In genomic region chr20:33012327-33013189, GRCh38 we compare ENCODE assay signal across 32 cellular contexts. TPM values are rescaled to one million over a fixed set of nuclear protein-coding genes. Genes with fewer than 3 reads are reported as not detected.
DNase-seq lines count a peak whose midpoint lies in the region; ATAC-seq, FAIRE-seq and TF ChIP-seq lines count a peak whose summit lies in the region.
"Had no signal": no experiment of that assay in that cellular context is flagged by ENCODE, and none has a peak within 500 bp of the region (broad histone marks: within the 10 kb centered on the region; RNA-seq: fewer than 3 reads in every experiment).

No MANE protein-coding gene starts in this region.

- H3K79me1 ChIP-seq in neuronal stem cell (ENCODE audit: low read depth, low read length), result peaks cover 2% of the 10 kb centered on the region

- H3K9me3 ChIP-seq in HepG2 (ENCODE audit: low read length) (no peaks in the 10 kb centered on the region), right lobe of liver (no peaks in the 10 kb centered on the region), neuronal stem cell (replicated peaks in 1 of 2; ENCODE audit: control insufficient read depth in 2 of 2, insufficient read depth in 1 of 2, low read depth in 1 of 2, low read length in 2 of 2) (no peaks in the 10 kb centered on the region), thyroid gland (no peaks in the 10 kb centered on the region)
- H3K9me3 ChIP-seq: BE2C, BLaER1 had no signal

- H3K4me1 ChIP-seq in HepG2 (ENCODE audit: insufficient read depth, low read length), result peaks cover 57% of the 10 kb centered on the region
- H3K4me1 ChIP-seq in right lobe of liver, result peaks cover 0 to 3% (median 0%) of the 10 kb centered on the region in 4 donors
- peaks cover 11 to 12% of the 10 kb centered on the region in 2 donors for H3K4me1 ChIP-seq in neuronal stem cell (ENCODE audit: control insufficient read depth in 2 of 2, insufficient read depth in 1 of 2, low read depth in 1 of 2, low read length in 2 of 2)
- peaks cover 5 to 14% of the 10 kb centered on the region in 2 donors for H3K4me1 ChIP-seq in thyroid gland
- H3K4me1 ChIP-seq: BE2C had no signal

- WGBS in HepG2 (ENCODE audit: low lambda C conversion rate), result 95% methylated on average over 15 of the region's 15 CpGs
- WGBS in right lobe of liver (ENCODE audit: insufficient coverage, low coverage, low lambda C conversion rate, missing lambda C conversion rate), result 80% methylated on average over 12 of the region's 15 CpGs
- no CpG with 5 or more reads among the region's 15 CpGs for WGBS in neuronal stem cell (ENCODE audit: extremely low coverage in 2 of 2, insufficient read length in 2 of 2, insufficient replicate concordance in 1 of 2), 2 donors
- WGBS in thyroid gland, 2 donors, result 89 to 91% methylated on average over 15 of the region's 15 CpGs

- in situ Hi-C loops in HepG2 (cut with HindIII; ENCODE audit: extremely low pct_ligation_motif_present, low pct_unique_long_range_greater_than_20kb), result no loop called here

- no peak overlapping the region for H2BK15ac ChIP-seq in neuronal stem cell (ENCODE audit: low read length)

- peaks cover 36% of the 10 kb centered on the region for H3K79me2 ChIP-seq in HepG2 (ENCODE audit: insufficient read depth, low read length)

- TF ChIP-seq CTCF in HepG2 (CRISPR knock-in tag; IDR thresholded peaks at IDR 0.05) (no peak), right lobe of liver (IDR thresholded peaks at IDR 0.05) (no peak), thyroid gland (IDR thresholded peaks at IDR 0.05) (no peak)

- DNase-seq in HepG2 (ENCODE audit: low spot score), result no peak
- DNase-seq in right lobe of liver, result no peak
- DNase-seq in neuronal stem cell (ENCODE audit: low spot score), result no peak
- peak; percentile 22 for DNase-seq in posterior vena cava (ENCODE audit: low spot score)
- no peak for DNase-seq in thyroid gland
- no peak for DNase-seq in HPDE6-E6E7 (ENCODE audit: extremely low spot score)
- DNase-seq: 8988T; ACHN; BE2C; C1 segment of cervical spinal cord; CD4-positive, alpha-beta memory T cell; CD4-positive, CD25-positive, alpha-beta regulatory T cell; COR-L47; DMS 273 treated with DMSO at 0.1 percent for 48 hours; DMS153; DMS53; DMS79; DND-41; EL; GDM1 had no signal

- H3K36me3 ChIP-seq in HepG2 (replicated peaks in 1 of 2; ENCODE audit: control insufficient read depth in 1 of 2, insufficient read depth in 2 of 2, low read length in 2 of 2), result peaks cover 44 to 73% of the 10 kb centered on the region in 2 experiments
- H3K36me3 ChIP-seq in right lobe of liver, result no peaks in the 10 kb centered on the region
- H3K36me3 ChIP-seq in neuronal stem cell (replicated peaks in 1 of 2; ENCODE audit: control insufficient read depth in 2 of 2, insufficient read depth in 2 of 2, low read length in 2 of 2), result no peaks in the 10 kb centered on the region
- no peaks in the 10 kb centered on the region for H3K36me3 ChIP-seq in thyroid gland
- H3K36me3 ChIP-seq: BE2C, BLaER1 had no signal

- peak in 1 of 2 experiments; percentile 52; a peak in 2 of 4 replicates for TF ChIP-seq POLR2A in HepG2 (IDR thresholded peaks at IDR 0.05; ENCODE audit: insufficient read depth in 1 of 2, low read depth in 2 of 2, low read length in 2 of 2)
- TF ChIP-seq POLR2A in right lobe of liver (IDR thresholded peaks at IDR 0.05), result no peak
- TF ChIP-seq POLR2A in thyroid gland (IDR thresholded peaks at IDR 0.05), result no peak

- no peak overlapping the region for H3K9ac ChIP-seq in HepG2 (ENCODE audit: insufficient read depth, low read depth, low read length)
- H3K9ac ChIP-seq in neuronal stem cell (ENCODE audit: low read depth, low read length, poor library complexity), result no peak overlapping the region
- H3K9ac ChIP-seq: BLaER1 had no signal

- no peak overlapping the region for H4K91ac ChIP-seq in neuronal stem cell (ENCODE audit: low read depth, low read length, poor library complexity)

- no peak for TF ChIP-seq EP300 in HepG2 (IDR thresholded peaks at IDR 0.05; ENCODE audit: low read depth in 2 of 2, low read length in 2 of 2)
- no peak for TF ChIP-seq EP300 in HepG2 (CRISPR knock-in tag; IDR thresholded peaks at IDR 0.05; ENCODE audit: borderline replicate concordance)

- H3K4me2 ChIP-seq in HepG2 (ENCODE audit: low read depth, low read length), result 0 out of 2 replicates have a peak overlapping the region, but pooled peaks have one; percentile 2
- H3K4me2 ChIP-seq in neuronal stem cell (ENCODE audit: insufficient read depth, low read length, poor library complexity, severe bottlenecking), result no peak overlapping the region
- H3K4me2 ChIP-seq: BLaER1 had no signal

- H3K18ac ChIP-seq in neuronal stem cell (ENCODE audit: low read length), result peak overlapping the region; percentile 41

- no peak overlapping the region for H2BK5ac ChIP-seq in neuronal stem cell (ENCODE audit: low read length)

- 0 out of 2 replicates have a peak, but pooled peaks cover 5% of the 10 kb centered on the region for H4K20me1 ChIP-seq in HepG2 (ENCODE audit: insufficient read depth, low read length)
- H4K20me1 ChIP-seq: BLaER1 had no signal

- H2BK120ac ChIP-seq in neuronal stem cell (ENCODE audit: low read depth, low read length), result no peak overlapping the region

- ATAC-seq in HepG2 (no peak), right lobe of liver (no peak), HG03139 (IDR thresholded peaks at IDR 0.05; ENCODE audit: unreplicated experiment) (no peak)
- ATAC-seq: GM12878 had no signal

- no peak overlapping the region for H3K4ac ChIP-seq in neuronal stem cell (ENCODE audit: low read length)

- H2BK12ac ChIP-seq in neuronal stem cell (ENCODE audit: low read length), result no peak overlapping the region

- CTCF ChIA-PET in HepG2 (lab: Yijun Ruan, JAX; ENCODE audit: low intra/inter-chr PET ratio, low total read pairs), result no interaction called here

- H3K27ac ChIP-seq in HepG2 (ENCODE audit: extremely low read length, insufficient read depth, low read length) (no peak overlapping the region), right lobe of liver (no peak overlapping the region), neuronal stem cell (replicated peaks; ENCODE audit: low read length) (no peak overlapping the region), thyroid gland (no peak overlapping the region)
- H3K27ac ChIP-seq: BLaER1 had no signal

- H2AFZ ChIP-seq in HepG2 (ENCODE audit: low read length) (no peak overlapping the region), neuronal stem cell (ENCODE audit: low read length) (no peak overlapping the region)

- H3K27me3 ChIP-seq in HepG2 (ENCODE audit: control insufficient read depth in 1 of 2, insufficient read depth in 2 of 2, low read length in 2 of 2), result no peaks in the 10 kb centered on the region; a peak in 1 of 5 replicates
- H3K27me3 ChIP-seq in right lobe of liver, result no peaks in the 10 kb centered on the region
- H3K27me3 ChIP-seq in neuronal stem cell (ENCODE audit: control insufficient read depth in 3 of 3, insufficient read depth in 3 of 3, low read depth in 1 of 3, low read length in 3 of 3), result peaks cover 0 to 30% (median 0%) of the 10 kb centered on the region in 3 experiments
- H3K27me3 ChIP-seq in thyroid gland, result no peaks in the 10 kb centered on the region
- H3K27me3 ChIP-seq: BE2C, BLaER1 had no signal

- no peak overlapping the region for H3K4me3 ChIP-seq in HepG2 (replicated peaks in 1 of 3; ENCODE audit: insufficient read depth in 1 of 3, low read depth in 2 of 3, low read length in 3 of 3)
- H3K4me3 ChIP-seq in right lobe of liver, result no peak overlapping the region
- no peak overlapping the region for H3K4me3 ChIP-seq in neuronal stem cell (ENCODE audit: low read length in 2 of 2)
- H3K4me3 ChIP-seq in thyroid gland (replicated peaks in 1 of 3), result no peak overlapping the region
- H3K4me3 ChIP-seq: BLaER1, GM12878 had no signal

- intact Hi-C loops in HepG2 (cut with micrococcal nuclease; ENCODE audit: unreplicated experiment), result no loop called here
- intact Hi-C loops in right lobe of liver (cut with DNase I), result no loop called here
- intact Hi-C loops in posterior vena cava (cut with DNase I), result loop anchor here in 1 of 2 donors (10.0 kb wide), 1 partner anchor 632 kb away; no protein-coding TSS in a partner anchor
- intact Hi-C loops in thyroid gland (cut with DNase I), result no loop called here

- H3K23ac ChIP-seq in neuronal stem cell (ENCODE audit: low read depth, low read length, poor library complexity), result no peak overlapping the region

- H3K14ac ChIP-seq in neuronal stem cell (ENCODE audit: low read length), result peak overlapping the region; percentile 41

- no peak for FAIRE-seq in HepG2 (lab: Jason Lieb, UNC)
- FAIRE-seq: A204.1, GM12878, GM12892, GM18507 had no signal

- TF ChIP-seq RAD21 in HepG2 (CRISPR knock-in tag; IDR thresholded peaks at IDR 0.05), result no peak

- peak overlapping the region; percentile 14 for H2AK5ac ChIP-seq in neuronal stem cell (ENCODE audit: low read depth, low read length)

- POLR2A ChIA-PET in HepG2 (lab: Yijun Ruan, JAX), result no interaction called here

- BruUV-seq in HepG2 (replicated peaks; lab: Mats Ljungman, UMichigan), result no TSS peak

- no peak overlapping the region for H4K8ac ChIP-seq in neuronal stem cell (ENCODE audit: low read depth, low read length)

RNA-seq across cellular contexts. Expression of gene BPIFB2, which starts 5.1 kb away (rescaled TPM):
- total RNA-seq in HepG2 (2016; rRNA removed; fragmentation: Illumina TruSeq; extraction: Trizol) (27.4 and 54.5 TPM in 2 replicates), right lobe of liver (under 1 TPM in 1 of 6 experiments, not detected in 5; 0.12 TPM), posterior vena cava (not detected), thyroid gland (not detected)
- 7.1 and 9.6 TPM in 2 replicates for total RNA-seq in HepG2 (2016; cell fraction: cytosol; rRNA removed; fragmentation: Illumina TruSeq; extraction: Trizol; ENCODE audit: low read depth)
- 23.9 and 58.5 TPM in 2 replicates for total RNA-seq in HepG2 (2016; cell fraction: insoluble cytoplasmic fraction; rRNA removed; fragmentation: Illumina TruSeq; extraction: Trizol)
- total RNA-seq in HepG2 (2016; cell fraction: membrane; rRNA removed; fragmentation: Illumina TruSeq; extraction: Trizol), result 14.4 and 19.0 TPM in 2 replicates
- 67.6 and 73.6 TPM in 2 replicates for total RNA-seq in HepG2 (2016; cell fraction: nucleus; rRNA removed; fragmentation: Illumina TruSeq; extraction: Trizol)
- 902 and 1,439 TPM in 2 replicates for polyA plus RNA-seq in HepG2 (2011; rRNA removed)
- polyA plus RNA-seq in HepG2 (2011; cell fraction: cytosol; rRNA removed), result 445 and 477 TPM in 2 replicates
- polyA plus RNA-seq in HepG2 (2011; cell fraction: nucleus; rRNA removed), result 3,378 and 3,757 TPM in 2 replicates
- polyA plus RNA-seq in HepG2 (2012), result 748 and 877 TPM in 2 replicates
- 16.7 and 20.1 TPM in 2 replicates for polyA plus RNA-seq in HepG2 (2016; cell fraction: cytosol; fragmentation: Illumina TruSeq; extraction: Trizol; ENCODE audit: low read depth)
- 40.9 and 50.4 TPM in 2 replicates for polyA plus RNA-seq in HepG2 (2016; cell fraction: insoluble cytoplasmic fraction; fragmentation: Illumina TruSeq; extraction: Trizol; ENCODE audit: low read depth)
- polyA plus RNA-seq in HepG2 (2016; cell fraction: membrane; fragmentation: Illumina TruSeq; extraction: Trizol; ENCODE audit: low read depth), result 25.2 and 26.1 TPM in 2 replicates
- 205 and 206 TPM in 2 replicates for polyA plus RNA-seq in HepG2 (2016; cell fraction: nucleus; fragmentation: Illumina TruSeq; extraction: Trizol; ENCODE audit: insufficient read depth, low read depth)
- polyA minus RNA-seq in HepG2 (2011; rRNA and poly(A)+ RNA removed; ENCODE audit: low replicate concordance), result 0.19 and 1,018 TPM in 2 replicates
- polyA minus RNA-seq in HepG2 (2011; cell fraction: cytosol; rRNA and poly(A)+ RNA removed), result 235 and 377 TPM in 2 replicates
- polyA minus RNA-seq in HepG2 (2011; cell fraction: nucleus; rRNA and poly(A)+ RNA removed), result 642 and 673 TPM in 2 replicates
- not detected for polyA plus RNA-seq in neuronal stem cell (2013, experiment 1 of 2)
- 0.03 TPM for polyA plus RNA-seq in neuronal stem cell (2013, experiment 2 of 2)
- total RNA-seq: A673; CD4-positive, alpha-beta memory T cell; CD4-positive, CD25-positive, alpha-beta regulatory T cell; CD8-positive, alpha-beta memory T cell; Daoy; G401; GM12878 had no signal
- polyA plus RNA-seq: AG04450; CD14-positive monocyte; CD4-positive, alpha-beta memory T cell; CD4-positive, CD25-positive, alpha-beta regulatory T cell; CD8-positive, alpha-beta memory T cell; GM12878 had no signal

RNA-seq across cellular contexts. Expression of gene SUN5, which starts 8.3 kb away (rescaled TPM):
- not detected in 2 replicates for total RNA-seq in HepG2 (2016; rRNA removed; fragmentation: Illumina TruSeq; extraction: Trizol)
- not detected in 2 replicates for total RNA-seq in HepG2 (2016; cell fraction: cytosol; rRNA removed; fragmentation: Illumina TruSeq; extraction: Trizol; ENCODE audit: low read depth)
- not detected in 2 replicates for total RNA-seq in HepG2 (2016; cell fraction: insoluble cytoplasmic fraction; rRNA removed; fragmentation: Illumina TruSeq; extraction: Trizol)
- total RNA-seq in HepG2 (2016; cell fraction: membrane; rRNA removed; fragmentation: Illumina TruSeq; extraction: Trizol), result not detected in 2 replicates
- total RNA-seq in HepG2 (2016; cell fraction: nucleus; rRNA removed; fragmentation: Illumina TruSeq; extraction: Trizol), result not detected in 2 replicates
- polyA plus RNA-seq in HepG2 (2011; rRNA removed), result not detected in 2 replicates
- not detected in 2 replicates for polyA plus RNA-seq in HepG2 (2011; cell fraction: cytosol; rRNA removed)
- not detected in 2 replicates for polyA plus RNA-seq in HepG2 (2011; cell fraction: nucleus; rRNA removed)
- not detected in 2 replicates for polyA plus RNA-seq in HepG2 (2012)
- polyA plus RNA-seq in HepG2 (2016; cell fraction: cytosol; fragmentation: Illumina TruSeq; extraction: Trizol; ENCODE audit: low read depth), result not detected in 2 replicates
- polyA plus RNA-seq in HepG2 (2016; cell fraction: insoluble cytoplasmic fraction; fragmentation: Illumina TruSeq; extraction: Trizol; ENCODE audit: low read depth), result not detected in 2 replicates
- not detected in 2 replicates for polyA plus RNA-seq in HepG2 (2016; cell fraction: membrane; fragmentation: Illumina TruSeq; extraction: Trizol; ENCODE audit: low read depth)
- not detected in 2 replicates for polyA plus RNA-seq in HepG2 (2016; cell fraction: nucleus; fragmentation: Illumina TruSeq; extraction: Trizol; ENCODE audit: insufficient read depth, low read depth)
- not detected in 2 replicates for polyA minus RNA-seq in HepG2 (2011; rRNA and poly(A)+ RNA removed; ENCODE audit: low replicate concordance)
- polyA minus RNA-seq in HepG2 (2011; cell fraction: cytosol; rRNA and poly(A)+ RNA removed), result not detected in 2 replicates
- not detected in 2 replicates for polyA minus RNA-seq in HepG2 (2011; cell fraction: nucleus; rRNA and poly(A)+ RNA removed)
- not detected for total RNA-seq in right lobe of liver
- polyA plus RNA-seq in neuronal stem cell (2013, experiment 1 of 2), result not detected
- not detected for polyA plus RNA-seq in neuronal stem cell (2013, experiment 2 of 2)
- total RNA-seq in posterior vena cava, result not detected
- not detected for total RNA-seq in thyroid gland
- total RNA-seq: A673; CD4-positive, alpha-beta memory T cell; CD4-positive, CD25-positive, alpha-beta regulatory T cell; CD8-positive, alpha-beta memory T cell; Daoy; G401; GM12878 had no signal
- polyA plus RNA-seq: AG04450; CD14-positive monocyte; CD4-positive, alpha-beta memory T cell; CD4-positive, CD25-positive, alpha-beta regulatory T cell; CD8-positive, alpha-beta memory T cell; GM12878 had no signal

RNA-seq across cellular contexts. Expression of gene BPIFB6, which starts 18.9 kb away (rescaled TPM):
- total RNA-seq in HepG2 (2016; rRNA removed; fragmentation: Illumina TruSeq; extraction: Trizol), result 0.13 TPM in 1 of 2 replicates, not detected in the other
- not detected in 2 replicates for total RNA-seq in HepG2 (2016; cell fraction: cytosol; rRNA removed; fragmentation: Illumina TruSeq; extraction: Trizol; ENCODE audit: low read depth)
- not detected in 2 replicates for total RNA-seq in HepG2 (2016; cell fraction: insoluble cytoplasmic fraction; rRNA removed; fragmentation: Illumina TruSeq; extraction: Trizol)
- total RNA-seq in HepG2 (2016; cell fraction: membrane; rRNA removed; fragmentation: Illumina TruSeq; extraction: Trizol), result not detected in 2 replicates
- total RNA-seq in HepG2 (2016; cell fraction: nucleus; rRNA removed; fragmentation: Illumina TruSeq; extraction: Trizol), result 0.28 TPM in 1 of 2 replicates, not detected in the other
- 1.7 and 3.1 TPM in 2 replicates for polyA plus RNA-seq in HepG2 (2011; rRNA removed)
- polyA plus RNA-seq in HepG2 (2011; cell fraction: cytosol; rRNA removed), result 0.36 and 0.92 TPM in 2 replicates
- polyA plus RNA-seq in HepG2 (2011; cell fraction: nucleus; rRNA removed), result 16.0 and 30.7 TPM in 2 replicates
- 1.9 and 4.7 TPM in 2 replicates for polyA plus RNA-seq in HepG2 (2012)
- polyA plus RNA-seq in HepG2 (2016; cell fraction: cytosol; fragmentation: Illumina TruSeq; extraction: Trizol; ENCODE audit: low read depth), result not detected in 2 replicates
- polyA plus RNA-seq in HepG2 (2016; cell fraction: insoluble cytoplasmic fraction; fragmentation: Illumina TruSeq; extraction: Trizol; ENCODE audit: low read depth), result not detected in 2 replicates
- polyA plus RNA-seq in HepG2 (2016; cell fraction: membrane; fragmentation: Illumina TruSeq; extraction: Trizol; ENCODE audit: low read depth), result not detected in 2 replicates
- polyA plus RNA-seq in HepG2 (2016; cell fraction: nucleus; fragmentation: Illumina TruSeq; extraction: Trizol; ENCODE audit: insufficient read depth, low read depth), result 0.32 TPM in 1 of 2 replicates, not detected in the other
- polyA minus RNA-seq in HepG2 (2011; rRNA and poly(A)+ RNA removed; ENCODE audit: low replicate concordance), result 2.3 TPM in 1 of 2 replicates, not detected in the other
- not detected in 2 replicates for polyA minus RNA-seq in HepG2 (2011; cell fraction: cytosol; rRNA and poly(A)+ RNA removed)
- 2.2 and 2.5 TPM in 2 replicates for polyA minus RNA-seq in HepG2 (2011; cell fraction: nucleus; rRNA and poly(A)+ RNA removed)
- not detected for total RNA-seq in right lobe of liver
- not detected for polyA plus RNA-seq in neuronal stem cell (2013, experiment 1 of 2)
- polyA plus RNA-seq in neuronal stem cell (2013, experiment 2 of 2), result not detected
- not detected for total RNA-seq in posterior vena cava
- not detected for total RNA-seq in thyroid gland
- total RNA-seq: A673; CD4-positive, alpha-beta memory T cell; CD4-positive, CD25-positive, alpha-beta regulatory T cell; CD8-positive, alpha-beta memory T cell; Daoy; G401; GM12878 had no signal
- polyA plus RNA-seq: AG04450; CD14-positive monocyte; CD4-positive, alpha-beta memory T cell; CD4-positive, CD25-positive, alpha-beta regulatory T cell; CD8-positive, alpha-beta memory T cell; GM12878 had no signal

RNA-seq across cellular contexts. Expression of gene BPIFB3, which starts 41.1 kb away (rescaled TPM):
- total RNA-seq in HepG2 (2016; rRNA removed; fragmentation: Illumina TruSeq; extraction: Trizol), result not detected in 2 replicates
- not detected in 2 replicates for total RNA-seq in HepG2 (2016; cell fraction: cytosol; rRNA removed; fragmentation: Illumina TruSeq; extraction: Trizol; ENCODE audit: low read depth)
- not detected in 2 replicates for total RNA-seq in HepG2 (2016; cell fraction: insoluble cytoplasmic fraction; rRNA removed; fragmentation: Illumina TruSeq; extraction: Trizol)
- total RNA-seq in HepG2 (2016; cell fraction: membrane; rRNA removed; fragmentation: Illumina TruSeq; extraction: Trizol), result not detected in 2 replicates
- not detected in 2 replicates for total RNA-seq in HepG2 (2016; cell fraction: nucleus; rRNA removed; fragmentation: Illumina TruSeq; extraction: Trizol)
- 0.09 TPM in 1 of 2 replicates, not detected in the other for polyA plus RNA-seq in HepG2 (2011; rRNA removed)
- not detected in 2 replicates for polyA plus RNA-seq in HepG2 (2011; cell fraction: cytosol; rRNA removed)
- polyA plus RNA-seq in HepG2 (2011; cell fraction: nucleus; rRNA removed), result 0.21 TPM in 1 of 2 replicates, not detected in the other
- not detected in 2 replicates for polyA plus RNA-seq in HepG2 (2012)
- not detected in 2 replicates for polyA plus RNA-seq in HepG2 (2016; cell fraction: cytosol; fragmentation: Illumina TruSeq; extraction: Trizol; ENCODE audit: low read depth)
- polyA plus RNA-seq in HepG2 (2016; cell fraction: insoluble cytoplasmic fraction; fragmentation: Illumina TruSeq; extraction: Trizol; ENCODE audit: low read depth), result not detected in 2 replicates
- polyA plus RNA-seq in HepG2 (2016; cell fraction: membrane; fragmentation: Illumina TruSeq; extraction: Trizol; ENCODE audit: low read depth), result not detected in 2 replicates
- not detected in 2 replicates for polyA plus RNA-seq in HepG2 (2016; cell fraction: nucleus; fragmentation: Illumina TruSeq; extraction: Trizol; ENCODE audit: insufficient read depth, low read depth)
- not detected in 2 replicates for polyA minus RNA-seq in HepG2 (2011; rRNA and poly(A)+ RNA removed; ENCODE audit: low replicate concordance)
- polyA minus RNA-seq in HepG2 (2011; cell fraction: cytosol; rRNA and poly(A)+ RNA removed), result not detected in 2 replicates
- not detected in 2 replicates for polyA minus RNA-seq in HepG2 (2011; cell fraction: nucleus; rRNA and poly(A)+ RNA removed)
- total RNA-seq in right lobe of liver, result not detected
- polyA plus RNA-seq in neuronal stem cell (2013, experiment 1 of 2), result not detected
- polyA plus RNA-seq in neuronal stem cell (2013, experiment 2 of 2), result not detected
- not detected for total RNA-seq in posterior vena cava
- not detected for total RNA-seq in thyroid gland
- total RNA-seq: A673; CD4-positive, alpha-beta memory T cell; CD4-positive, CD25-positive, alpha-beta regulatory T cell; CD8-positive, alpha-beta memory T cell; Daoy; G401; GM12878 had no signal
- polyA plus RNA-seq: AG04450; CD14-positive monocyte; CD4-positive, alpha-beta memory T cell; CD4-positive, CD25-positive, alpha-beta regulatory T cell; CD8-positive, alpha-beta memory T cell; GM12878 had no signal

Comparison
In these comparisons a context has a peak if more than half of its experiments do, and no peak if none do; other contexts are left out.
1. RNA of gene BPIFB2, which starts 5.1 kb away (total RNA-seq): 7.1 to 73.6 TPM in HepG2; 0.12 TPM in right lobe of liver, not detected in posterior vena cava and not detected in thyroid gland; every median in the first group is over 4 times any median in the second.